Comparison of ENCODE assay signal across 1 cellular context in genomic region chr10:119543814-119544642, GRCh38.
TF ChIP-seq lines count a peak whose summit lies in the region.

No MANE protein-coding gene starts in this region.

TF ChIP-seq in HEK293, 187 proteins besides CTCF, POLR2A, EP300 and RAD21 (continued from another document and continues in another):
- no peak for TF ChIP-seq ZNF302 (tag by site-specific recombination; IDR thresholded peaks at IDR 0.05; ENCODE audit: low read depth)
- TF ChIP-seq ZNF280C (tag by site-specific recombination; IDR thresholded peaks at IDR 0.05) = no peak
- TF ChIP-seq ZNF600 (tag by site-specific recombination; IDR thresholded peaks at IDR 0.05) = peak; percentile 93
- TF ChIP-seq ZNF354C (tag by site-specific recombination; IDR thresholded peaks at IDR 0.05; ENCODE audit: borderline replicate concordance, low read depth) = no peak
- no peak for TF ChIP-seq TCF7L2 (IDR thresholded peaks at IDR 0.05; ENCODE audit: borderline replicate concordance, low read depth, low read length)
- TF ChIP-seq ZNF704 (tag by site-specific recombination; IDR thresholded peaks at IDR 0.05) = no peak
- no peak for TF ChIP-seq ZSCAN16 (tag by site-specific recombination; IDR thresholded peaks at IDR 0.05)
- no peak for TF ChIP-seq ZNF707 (tag by site-specific recombination; IDR thresholded peaks at IDR 0.05)
- no peak for TF ChIP-seq ZNF701 (tag by site-specific recombination; IDR thresholded peaks at IDR 0.05)
- TF ChIP-seq ZNF777 (tag by site-specific recombination; IDR thresholded peaks at IDR 0.05; ENCODE audit: borderline replicate concordance) = no peak
- peak; percentile 78 for TF ChIP-seq HIC1 (tag by site-specific recombination; IDR thresholded peaks at IDR 0.05)
- TF ChIP-seq ZNF214 (tag by site-specific recombination; IDR thresholded peaks at IDR 0.05; ENCODE audit: borderline replicate concordance) = no peak
- peak; percentile 38; the same call in 1 of the 2 replicates for TF ChIP-seq ZBTB44 (tag by site-specific recombination; IDR thresholded peaks at IDR 0.05)
- TF ChIP-seq ZNF239 (tag by site-specific recombination; IDR thresholded peaks at IDR 0.05) = no peak
- no peak for TF ChIP-seq ZNF174 (tag by site-specific recombination; IDR thresholded peaks at IDR 0.05)
- peak; percentile 66; the same call in 1 of the 2 replicates for TF ChIP-seq ZNF391 (tag by site-specific recombination; IDR thresholded peaks at IDR 0.05; ENCODE audit: borderline replicate concordance, low read depth)
- TF ChIP-seq ZNF501 (tag by site-specific recombination; IDR thresholded peaks at IDR 0.05) = peak; percentile 29; the same call in 1 of the 2 replicates
- no peak for TF ChIP-seq ZNF677 (tag by site-specific recombination; IDR thresholded peaks at IDR 0.05)
- peak; percentile 97 for TF ChIP-seq ZNF398 (tag by site-specific recombination; IDR thresholded peaks at IDR 0.05)
- no peak for TF ChIP-seq ZBTB26 (tag by site-specific recombination; optimal IDR thresholded peaks at IDR 0.05)
- no peak for TF ChIP-seq HOXC10 (CRISPR knock-in tag; IDR thresholded peaks at IDR 0.05)
- no peak for TF ChIP-seq ZNF10 (tag by site-specific recombination; IDR thresholded peaks at IDR 0.05)
- no peak for TF ChIP-seq ZNF266 (tag by site-specific recombination; IDR thresholded peaks at IDR 0.05; ENCODE audit: low read depth)
- no peak for TF ChIP-seq ZNF211 (tag by site-specific recombination; IDR thresholded peaks at IDR 0.05; ENCODE audit: low read depth)
- peak; percentile 68 for TF ChIP-seq ZNF121 (tag by site-specific recombination; IDR thresholded peaks at IDR 0.05)
- no peak for TF ChIP-seq SETDB1 (IDR thresholded peaks at IDR 0.05; ENCODE audit: insufficient read length, low read length)
- peak; percentile 30; the same call in 1 of the 2 replicates for TF ChIP-seq MYNN (tag by site-specific recombination; IDR thresholded peaks at IDR 0.05; ENCODE audit: borderline replicate concordance)
- no peak for TF ChIP-seq TRIM28 (IDR thresholded peaks at IDR 0.05; ENCODE audit: borderline replicate concordance, low read length)
- no peak for TF ChIP-seq KLF1 (tag by site-specific recombination; IDR thresholded peaks at IDR 0.05)
- no peak for TF ChIP-seq ZNF394 (tag by site-specific recombination; IDR thresholded peaks at IDR 0.05; ENCODE audit: borderline replicate concordance)
- no peak for TF ChIP-seq ZNF791 (tag by site-specific recombination; IDR thresholded peaks at IDR 0.05)
- peak; percentile 80 for TF ChIP-seq PRDM10 (tag by site-specific recombination; IDR thresholded peaks at IDR 0.05)
- TF ChIP-seq ZNF521 (tag by site-specific recombination; IDR thresholded peaks at IDR 0.05) = no peak
- TF ChIP-seq ZFP3 (tag by site-specific recombination; IDR thresholded peaks at IDR 0.05; ENCODE audit: low read depth) = no peak
- no peak for TF ChIP-seq ZNF114 (tag by site-specific recombination; IDR thresholded peaks at IDR 0.05)
- no peak for TF ChIP-seq ZNF510 (tag by site-specific recombination; IDR thresholded peaks at IDR 0.05; ENCODE audit: insufficient replicate concordance)
- peak; percentile 67 for TF ChIP-seq PATZ1 (tag by site-specific recombination; IDR thresholded peaks at IDR 0.05)
- peak; percentile 29; the same call in 1 of the 2 replicates for TF ChIP-seq ZBTB11 (tag by site-specific recombination; conservative IDR thresholded peaks at IDR 0.05; ENCODE audit: low read depth)
- no peak for TF ChIP-seq ZNF747 (tag by site-specific recombination; IDR thresholded peaks at IDR 0.05)
